In genomic region chr9:134666801-134667200, GRCh38 we compare ENCODE assay signal across 1 cellular context.
TF ChIP-seq lines count a peak whose summit lies in the region.

No MANE protein-coding gene starts in this region.

TF ChIP-seq in WTC11, 78 proteins besides CTCF, POLR2A, EP300 and RAD21 (continued from another document):
- no peak for TF ChIP-seq PRDM15 (CRISPR knock-in tag; IDR thresholded peaks at IDR 0.05)
- no peak for TF ChIP-seq AR (CRISPR knock-in tag; IDR thresholded peaks at IDR 0.05)
- TF ChIP-seq ZNF671 (CRISPR knock-in tag; IDR thresholded peaks at IDR 0.05), result no peak
- TF ChIP-seq PRRX2 (CRISPR knock-in tag; IDR thresholded peaks at IDR 0.05), result no peak
- TF ChIP-seq KAT7 (CRISPR knock-in tag; IDR thresholded peaks at IDR 0.05; ENCODE audit: borderline replicate concordance), result no peak
